In genomic region chr7:149873968-149874643, GRCh38 we compare ENCODE assay signal across 8 cellular contexts. TPM values are rescaled to one million over a fixed set of nuclear protein-coding genes. Genes with fewer than 3 reads are reported as not detected.
A peak's percentile ranks its signal among the peaks of the same experiment; 100 is the strongest.
DNase-seq lines count a peak whose midpoint lies in the region; ATAC-seq, FAIRE-seq and TF ChIP-seq lines count a peak whose summit lies in the region.

ATP6V0E2 (plus strand) TSS chr7:149873969; CDS start chr7:149874066, 97 bp downstream.

- WGBS in A549 (ENCODE audit: missing lambda C conversion rate): 22% methylated on average over 18 of the region's 46 CpGs
- 8% methylated on average over 46 of the region's 46 CpGs for WGBS in right cardiac atrium
- WGBS in small intestine, 3 donors: 6 to 9% (median 7%) methylated on average over 45 to 46 of the region's 46 CpGs

- TF ChIP-seq EP300 in A549 (IDR thresholded peaks at IDR 0.05): no peak

- FAIRE-seq in A549 (lab: Jason Lieb, UNC) (no peak), small intestine (lab: Jason Lieb, UNC) (no peak)

- in situ Hi-C loops in KBM-7 (cut with MboI; ENCODE audit: low pct_unique_long_range_greater_than_20kb, low sequenced_read_pairs): no loop called here

- no peak for TF ChIP-seq CTCF in A549 (IDR thresholded peaks at IDR 0.05)

- peak within 1 kb of the TSS; percentile 90 for H3K4me3 Mint-ChIP-seq in activated T-helper 1 cell treated with anti-CD3 and anti-CD28 coated beads, Interleukin-12 subunit alpha, Interleukin-12 subunit beta, Interleukin-2, Interleukin-4 antibody, amounts not matched to agents 30 ng/mL and 10 ng/mL and 1 ng/mL, durations not matched to agents 14 hours and 24 hours and 36 hours

- no peak for TF ChIP-seq RAD21 in A549 (conservative IDR thresholded peaks at IDR 0.05 in 1 of 2, IDR thresholded peaks at IDR 0.05 in 1 of 2)

- H3K27me3 ChIP-seq in right cardiac atrium (ENCODE audit: control insufficient read depth, insufficient read depth): no peaks in the 10 kb centered on the region
- H3K27me3 ChIP-seq in small intestine (ENCODE audit: control insufficient read depth in 2 of 2, insufficient read depth in 2 of 2, low read length in 2 of 2): no peaks in the 10 kb centered on the region

- H3K4me2 ChIP-seq in A549: peak within 1 kb of the TSS; percentile 90

- H3K27ac Mint-ChIP-seq in activated T-helper 1 cell treated with anti-CD3 and anti-CD28 coated beads, Interleukin-12 subunit alpha, Interleukin-12 subunit beta, Interleukin-2, Interleukin-4 antibody, amounts not matched to agents 30 ng/mL and 10 ng/mL and 1 ng/mL, durations not matched to agents 14 hours and 24 hours and 36 hours: peak within 1 kb of the TSS; percentile 92

- peaks cover 68% of the 10 kb centered on the region for H3K4me1 Mint-ChIP-seq in activated T-helper 1 cell treated with anti-CD3 and anti-CD28 coated beads, Interleukin-12 subunit alpha, Interleukin-12 subunit beta, Interleukin-2, Interleukin-4 antibody, amounts not matched to agents 30 ng/mL and 10 ng/mL and 1 ng/mL, durations not matched to agents 14 hours and 24 hours and 36 hours (ENCODE audit: low read depth)

- peaks cover 27% of the 10 kb centered on the region for H3K36me3 Mint-ChIP-seq in activated T-helper 1 cell treated with anti-CD3 and anti-CD28 coated beads, Interleukin-12 subunit alpha, Interleukin-12 subunit beta, Interleukin-2, Interleukin-4 antibody, amounts not matched to agents 30 ng/mL and 10 ng/mL and 1 ng/mL, durations not matched to agents 14 hours and 24 hours and 36 hours (ENCODE audit: low read depth)

- H3K4me1 ChIP-seq in A549: peaks cover 10% of the 10 kb centered on the region; the same call in 1 of the 3 replicates
- no peaks in the 10 kb centered on the region for H3K4me1 ChIP-seq in right cardiac atrium (ENCODE audit: control insufficient read depth, insufficient read depth, low read length)
- H3K4me1 ChIP-seq in small intestine (ENCODE audit: control insufficient read depth in 2 of 2, insufficient read depth in 1 of 2, low read depth in 1 of 2, low read length in 1 of 2): peaks cover 0 to 6% of the 10 kb centered on the region in 2 donors

- TF ChIP-seq POLR2A in A549 (IDR thresholded peaks at IDR 0.05; ENCODE audit: low read length): peak; percentile 77

- no peaks in the 10 kb centered on the region for H3K27me3 Mint-ChIP-seq in activated T-helper 1 cell treated with anti-CD3 and anti-CD28 coated beads, Interleukin-12 subunit alpha, Interleukin-12 subunit beta, Interleukin-2, Interleukin-4 antibody, amounts not matched to agents 30 ng/mL and 10 ng/mL and 1 ng/mL, durations not matched to agents 14 hours and 24 hours and 36 hours (ENCODE audit: insufficient read depth)

- CTCF ChIA-PET in A549 (lab: Yijun Ruan, JAX): interaction anchor here (0.8 to 1.9 kb wide), 2 partner anchors 9 to 67 kb away, joined by 3 to 9 read pairs; no protein-coding TSS in a partner anchor

- H3K9me3 ChIP-seq in A549 (no peaks in the 10 kb centered on the region), right cardiac atrium (ENCODE audit: control insufficient read depth, low read length) (no peaks in the 10 kb centered on the region), small intestine (ENCODE audit: control insufficient read depth, low read depth) (no peaks in the 10 kb centered on the region)

- no peaks in the 10 kb centered on the region for H3K36me3 ChIP-seq in small intestine (ENCODE audit: control insufficient read depth in 2 of 2, insufficient read depth in 2 of 2, low read length in 2 of 2)

- no peak for DNase-seq in A549 (ENCODE audit: low read depth in 1 of 2, low spot score in 1 of 2)
- DNase-seq in activated T-helper 1 cell treated with anti-CD3 and anti-CD28 coated beads, Interleukin-12 subunit alpha, Interleukin-12 subunit beta, Interleukin-2, Interleukin-4 antibody, amounts not matched to agents 30 ng/mL and 10 ng/mL and 1 ng/mL, durations not matched to agents 14 hours and 24 hours and 36 hours (ENCODE audit: low spot score): no peak
- DNase-seq in right cardiac atrium: no peak
- DNase-seq in small intestine: no peak
- no peak for DNase-seq in NK-92 treated with Interleukin-12 subunit alpha and Interleukin-12 subunit beta, amount 100 ng/mL, for 24 hours (lab: John Stamatoyannopoulos, UW)
- no peak for DNase-seq in KBM-7

- ATAC-seq in A549 (peak in 1 of 2 experiments; percentile 61; a peak in 4 of 6 replicates), GM18907 (IDR thresholded peaks at IDR 0.05; ENCODE audit: unreplicated experiment) (peak; percentile 24), HG03196 (IDR thresholded peaks at IDR 0.05; ENCODE audit: unreplicated experiment) (peak; percentile 13), right cardiac atrium (no peak)

- H3K27ac ChIP-seq in A549 (peak within 1 kb of the TSS; percentile 73 to 90), right cardiac atrium (ENCODE audit: low read length) (peak within 1 kb of the TSS; percentile 28), small intestine (ENCODE audit: low read depth in 1 of 2, low read length in 1 of 2) (peak within 1 kb of the TSS in 1 of 2 donors; percentile 88)

- peak within 1 kb of the TSS; percentile 62 for H3K4me3 ChIP-seq in A549
- H3K4me3 ChIP-seq in right cardiac atrium (ENCODE audit: low read length): peak within 1 kb of the TSS; percentile 69
- peak within 1 kb of the TSS; percentile 67 to 73 for H3K4me3 ChIP-seq in small intestine (ENCODE audit: low read depth in 1 of 2, low read length in 2 of 2)

- POLR2A ChIA-PET in A549 (lab: Yijun Ruan, JAX): no interaction called here

- intact Hi-C loops in activated T-helper 1 cell treated with anti-CD3 and anti-CD28 coated beads, Interleukin-12 subunit alpha, Interleukin-12 subunit beta, Interleukin-2, Interleukin-4 antibody, amounts not matched to agents 30 ng/mL and 10 ng/mL and 1 ng/mL, durations not matched to agents 14 hours and 24 hours and 36 hours (cut with micrococcal nuclease): loop anchor here (1.0 to 10.0 kb wide), 6 partner anchors 36 to 612 kb away; partner anchors contain the start of genes ACTR3C, LRRC61, ZNF783 and ZNF862
- intact Hi-C loops in right cardiac atrium (cut with DNase I): no loop called here

- no peaks in the 10 kb centered on the region for H3K9me3 Mint-ChIP-seq in activated T-helper 1 cell treated with anti-CD3 and anti-CD28 coated beads, Interleukin-12 subunit alpha, Interleukin-12 subunit beta, Interleukin-2, Interleukin-4 antibody, amounts not matched to agents 30 ng/mL and 10 ng/mL and 1 ng/mL, durations not matched to agents 14 hours and 24 hours and 36 hours

TF ChIP-seq in A549, 52 proteins besides CTCF, POLR2A, EP300 and RAD21:
- peak; percentile 21; the same call in 1 of the 2 replicates for TF ChIP-seq MAX (IDR thresholded peaks at IDR 0.05)
- no peak for TF ChIP-seq HMGXB4 (CRISPR knock-in tag; IDR thresholded peaks at IDR 0.05; ENCODE audit: borderline replicate concordance)

RNA-seq across cellular contexts. Expression of gene ATP6V0E2, which starts in this region (rescaled TPM):
- 17.3 and 18.4 TPM in 2 replicates for polyA plus RNA-seq in A549 (2011; rRNA removed)
- polyA plus RNA-seq in A549 (2012; cell fraction: cytosol; rRNA removed): 49.0 and 69.0 TPM in 2 replicates
- 75.6 and 92.6 TPM in 2 replicates for polyA plus RNA-seq in A549 (2012; cell fraction: nucleus; rRNA removed)
- 40.3 to 44.9 TPM (median 44.5 TPM) in 3 replicates for polyA plus RNA-seq in A549 (2017; fragmentation: RNase III; extraction: RNeasy Plus Mini Kit Qiagen cat#74134 plus additional on column Dnase treatment)
- 22.3 and 24.6 TPM in 2 replicates for polyA minus RNA-seq in A549 (2011; rRNA and poly(A)+ RNA removed)
- 47.5 and 51.2 TPM in 2 replicates for total RNA-seq in activated T-helper 1 cell treated with anti-CD3 and anti-CD28 coated beads, Interleukin-12 subunit alpha, Interleukin-12 subunit beta, Interleukin-2, Interleukin-4 antibody, amounts not matched to agents 30 ng/mL and 10 ng/mL and 1 ng/mL, durations not matched to agents 14 hours and 24 hours and 36 hours
- total RNA-seq in right cardiac atrium: 100 to 1,000 TPM in 1 of 4 donors, 10 to 100 TPM in 3; 53.0 to 113 (median 79.0) TPM
- 66.5 TPM for polyA plus RNA-seq in right cardiac atrium
- 10 to 100 TPM in 1 of 3 donors, 1 to 10 TPM in 2; 4.9 to 33.8 (median 5.4) TPM for polyA plus RNA-seq in small intestine

Comparison
In these comparisons a context has a peak if more than half of its experiments do, and no peak if none do; other contexts are left out.
1. ATAC-seq: peak in GM18907 (single experiment) and HG03196 (single experiment); none in right cardiac atrium (0 of 2).
2. Peak in every context shown above with its lines, with median percentiles within 50 percentile points of each other: H3K4me3 ChIP-seq.